In the genomic region with DNA sequence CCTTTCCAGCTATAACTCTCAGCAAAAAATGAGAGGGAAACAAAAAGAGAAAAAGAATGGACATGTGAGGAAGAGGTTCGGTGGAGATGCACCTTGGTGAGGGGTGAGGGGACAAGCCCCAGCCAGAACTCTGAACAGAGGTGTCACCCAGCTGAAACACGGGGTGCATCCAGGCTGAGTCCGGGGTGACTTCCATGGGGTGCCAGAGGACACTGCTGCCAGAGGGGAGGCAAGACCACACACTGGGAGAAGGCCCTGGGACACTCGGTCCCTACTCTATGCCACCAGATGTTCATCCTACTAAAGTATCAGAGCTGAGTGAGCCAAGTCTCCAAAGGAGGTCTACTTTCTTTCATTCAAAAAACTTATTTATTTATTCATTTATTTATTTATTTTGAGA, we compare ENCODE assay signal across 20 cellular contexts. TPM values are rescaled to one million over a fixed set of nuclear protein-coding genes. Genes with fewer than 3 reads are reported as not detected.
A peak's percentile ranks its signal among the peaks of the same experiment; 100 is the strongest.
DNase-seq lines count a peak whose midpoint lies in the region; ATAC-seq and TF ChIP-seq lines count a peak whose summit lies in the region.
"Had no signal": no experiment of that assay in that cellular context is flagged by ENCODE, and none has a peak within 500 bp of the region (broad histone marks: within the 10 kb centered on the region; RNA-seq: fewer than 3 reads in every experiment).

No MANE protein-coding gene starts in this region.

- peaks cover 25% of the 10 kb centered on the region for H3K4me1 ChIP-seq in cardiac muscle cell (ENCODE audit: low read depth)
- peaks cover 20% of the 10 kb centered on the region for H3K4me1 ChIP-seq in colonic mucosa
- H3K4me1 ChIP-seq in neural progenitor cell = peaks cover 27% of the 10 kb centered on the region

- peaks cover 13% of the 10 kb centered on the region for H4K20me1 ChIP-seq in neural progenitor cell (ENCODE audit: low read depth)

- H3K4me1 Mint-ChIP-seq in neural progenitor cell = peaks cover 32% of the 10 kb centered on the region
- peaks cover 21% of the 10 kb centered on the region for H3K4me1 Mint-ChIP-seq in mesothelial cell of epicardium

- H3K9ac ChIP-seq in colonic mucosa (ENCODE audit: low read depth in 2 of 2, low read length in 2 of 2) (no peak overlapping the region), neural progenitor cell (no peak overlapping the region)

- H3K4me3 Mint-ChIP-seq in neural progenitor cell (no peak overlapping the region), mesothelial cell of epicardium (no peak overlapping the region)

- H3K4me3 ChIP-seq in cardiac muscle cell (no peak overlapping the region), colonic mucosa (no peak overlapping the region), neural progenitor cell (no peak overlapping the region)
- H3K4me3 ChIP-seq: GM12878, right atrium auricular region had no signal

- H3F3A ChIP-seq in neural progenitor cell (ENCODE audit: low read depth) = peaks cover 20% of the 10 kb centered on the region

- H3K27me3 ChIP-seq in cardiac muscle cell = no peaks in the 10 kb centered on the region
- H3K27me3 ChIP-seq in colonic mucosa = no peaks in the 10 kb centered on the region
- H3K27me3 ChIP-seq in neural progenitor cell = no peaks in the 10 kb centered on the region
- H3K27me3 ChIP-seq: brain microvascular endothelial cell, neutrophil, right atrium auricular region had no signal

- H3K79me2 ChIP-seq in neural progenitor cell (ENCODE audit: low read depth) = no peaks in the 10 kb centered on the region

- H3K36me3 Mint-ChIP-seq in neural progenitor cell (peaks cover 51% of the 10 kb centered on the region), mesothelial cell of epicardium (peaks cover 26% of the 10 kb centered on the region)

- H3K36me3 ChIP-seq in cardiac muscle cell (peaks cover 36% of the 10 kb centered on the region), colonic mucosa (peaks cover 11% of the 10 kb centered on the region), neural progenitor cell (no peaks in the 10 kb centered on the region)
- H3K36me3 ChIP-seq: brain microvascular endothelial cell, neutrophil had no signal

- TF ChIP-seq CTCF in cardiac muscle cell (IDR thresholded peaks at IDR 0.05; ENCODE audit: low read depth, low read length) (no peak), colonic mucosa (IDR thresholded peaks at IDR 0.05) (no peak), neural progenitor cell (IDR thresholded peaks at IDR 0.05) (no peak), mesothelial cell of epicardium (IDR thresholded peaks at IDR 0.05; ENCODE audit: unreplicated experiment) (no peak)

- DNase-seq in cardiac muscle cell (ENCODE audit: low read depth in 1 of 2, low spot score in 1 of 2) = no peak
- DNase-seq in left cardiac atrium = no peak
- no peak for DNase-seq in colonic mucosa
- no peak for DNase-seq in neural progenitor cell (ENCODE audit: low spot score)
- no peak for DNase-seq in mesothelial cell of epicardium (ENCODE audit: low spot score in 2 of 2, unreplicated experiment in 2 of 2)
- DNase-seq: activated CD4-positive, CD25-positive, alpha-beta regulatory T cell; activated naive CD4-positive, alpha-beta T cell treated with anti-CD3 and anti-CD28 coated beads, Interleukin-2, amount 50 U/mL, for 16 hours; brain microvascular endothelial cell; islet precursor cell; MM.1S; NCI-H187; NCI-H446 treated with DMSO at 0.1 percent for 48 hours; T-helper 1 cell had no signal

- H3K27me3 Mint-ChIP-seq in neural progenitor cell (ENCODE audit: insufficient read depth, low read depth) (peaks cover 11% of the 10 kb centered on the region), mesothelial cell of epicardium (ENCODE audit: low read depth) (no peaks in the 10 kb centered on the region)

- intact Hi-C loops in left cardiac atrium (cut with DNase I) (loop anchor here (2.0 to 5.0 kb wide), 2 partner anchors 47 to 55 kb away; partner anchors contain the start of gene PIK3C2B (in 1 of the 2)), colonic mucosa (cut with DNase I) (loop anchor here (2.0 kb wide), 1 partner anchor 55 kb away; no protein-coding TSS in a partner anchor)

- peak overlapping the region; percentile 67 for H3K27ac ChIP-seq in cardiac muscle cell
- peak overlapping the region; percentile 74 for H3K27ac ChIP-seq in colonic mucosa
- H3K27ac ChIP-seq in neural progenitor cell = no peak overlapping the region
- H3K27ac ChIP-seq: brain microvascular endothelial cell, neutrophil had no signal

- H2AFZ ChIP-seq in neural progenitor cell (replicated peaks) = no peak overlapping the region

- H3K9me3 ChIP-seq in cardiac muscle cell (ENCODE audit: low read depth) = no peaks in the 10 kb centered on the region
- no peaks in the 10 kb centered on the region for H3K9me3 ChIP-seq in colonic mucosa
- no peaks in the 10 kb centered on the region for H3K9me3 ChIP-seq in neural progenitor cell (ENCODE audit: low read depth)
- H3K9me3 ChIP-seq: neutrophil, right atrium auricular region had no signal

- no peak overlapping the region for H3K4me2 ChIP-seq in neural progenitor cell

- peaks cover 2% of the 10 kb centered on the region for H3K9me3 Mint-ChIP-seq in neural progenitor cell
- H3K9me3 Mint-ChIP-seq in mesothelial cell of epicardium = no peaks in the 10 kb centered on the region

- ATAC-seq in left cardiac atrium = no peak
- ATAC-seq in HG03342 (IDR thresholded peaks at IDR 0.05; ENCODE audit: unreplicated experiment) = no peak
- ATAC-seq in HG03460 (IDR thresholded peaks at IDR 0.05; ENCODE audit: unreplicated experiment) = no peak
- ATAC-seq in HG03135 (IDR thresholded peaks at IDR 0.05; ENCODE audit: unreplicated experiment) = no peak
- ATAC-seq: GM12878, Right ventricle myocardium inferior had no signal

- peak overlapping the region; percentile 81 for H3K27ac Mint-ChIP-seq in neural progenitor cell
- no peak overlapping the region for H3K27ac Mint-ChIP-seq in mesothelial cell of epicardium

RNA-seq across cellular contexts. Expression of gene PPP1R15B, which starts 36.1 kb away (rescaled TPM):
- 24.9 and 27.0 TPM in 2 replicates for total RNA-seq in cardiac muscle cell
- polyA plus RNA-seq in cardiac muscle cell = 15.7 and 19.8 TPM in 2 replicates
- 10 to 100 TPM; 22.1 to 37.5 TPM for total RNA-seq in left cardiac atrium
- 10 to 100 TPM; 50.8 to 79.6 TPM for total RNA-seq in colonic mucosa
- 25.0 and 32.7 TPM in 2 replicates for total RNA-seq in neural progenitor cell (ENCODE audit: low replicate concordance)
- 56.2 to 57.5 TPM (median 57.5 TPM) in 3 replicates for total RNA-seq in mesothelial cell of epicardium

RNA-seq across cellular contexts. Expression of gene PIK3C2B, which starts 46.9 kb away (rescaled TPM):
- 23.3 and 36.1 TPM in 2 replicates for total RNA-seq in cardiac muscle cell
- polyA plus RNA-seq in cardiac muscle cell = 10.4 and 11.2 TPM in 2 replicates
- 10 to 100 TPM; 21.2 to 21.7 TPM for total RNA-seq in left cardiac atrium
- total RNA-seq in colonic mucosa = 10 to 100 TPM; 67.6 to 85.5 TPM
- 20.7 and 27.4 TPM in 2 replicates for total RNA-seq in neural progenitor cell (ENCODE audit: low replicate concordance)
- total RNA-seq in mesothelial cell of epicardium = 36.3 to 39.6 TPM (median 39.5 TPM) in 3 replicates
